ENCODE assay signal across 25 cellular contexts in the genomic region with DNA sequence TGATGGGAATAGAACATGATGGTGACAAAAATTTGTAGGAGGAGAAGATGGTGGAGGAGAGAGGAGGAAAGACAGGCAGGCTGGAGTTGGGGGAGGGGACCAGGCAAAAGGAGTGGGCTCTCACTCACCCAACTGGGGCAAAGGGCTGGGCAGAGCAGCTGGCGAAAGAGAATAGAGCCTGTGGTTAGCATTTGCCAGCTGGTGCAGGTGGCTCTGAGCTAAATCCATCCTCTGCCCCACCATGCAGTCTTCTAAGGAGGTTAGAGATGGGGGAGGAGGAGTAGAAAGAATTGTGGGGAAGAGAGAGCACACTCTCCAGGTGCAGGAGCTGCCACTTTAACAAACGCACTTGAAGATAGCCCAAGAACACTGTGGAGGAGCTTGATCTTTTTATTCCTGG. TPM values are rescaled to one million over a fixed set of nuclear protein-coding genes. Genes with fewer than 3 reads are reported as not detected.
DNase-seq lines count a peak whose midpoint lies in the region; ATAC-seq and TF ChIP-seq lines count a peak whose summit lies in the region.
"Had no signal": no experiment of that assay in that cellular context is flagged by ENCODE, and none has a peak within 500 bp of the region (broad histone marks: within the 10 kb centered on the region; RNA-seq: fewer than 3 reads in every experiment).

No MANE protein-coding gene starts in this region.

- no peak overlapping the region for H3K9ac ChIP-seq in OCI-LY3 (ENCODE audit: low read length)

- no peak overlapping the region for H3K27ac ChIP-seq in OCI-LY3 (ENCODE audit: low read length)
- H3K27ac ChIP-seq: dorsolateral prefrontal cortex, ovary, SJSA1 had no signal

- H3K4me1 Mint-ChIP-seq in naive B cell: peaks cover 13 to 28% (median 20%) of the 10 kb centered on the region in 3 donors

- H3K36me3 Mint-ChIP-seq in naive B cell: peaks cover 11 to 30% of the 10 kb centered on the region in 2 donors

- H3K27me3 Mint-ChIP-seq in naive B cell: no peaks in the 10 kb centered on the region
- H3K27me3 Mint-ChIP-seq: CD4-positive, alpha-beta T cell; natural killer cell treated with Interleukin-12 subunit alpha and Interleukin-12 subunit beta and Interleukin-15 and Interleukin-18, amount 100 ng/mL, for 72 hours had no signal

- H3K4me3 ChIP-seq in GM12865 (ENCODE audit: low read depth, low read length) (peak overlapping the region; percentile 42), OCI-LY3 (ENCODE audit: low read length) (no peak overlapping the region)
- H3K4me3 ChIP-seq: dorsolateral prefrontal cortex, ovary, Peyer's patch, SJSA1 had no signal

- H3K4me1 ChIP-seq in OCI-LY3 (ENCODE audit: low read length): peaks cover 40% of the 10 kb centered on the region
- H3K4me1 ChIP-seq: SJSA1 had no signal

- no peak for TF ChIP-seq CTCF in GM12865 (IDR thresholded peaks at IDR 0.05; ENCODE audit: insufficient read depth, low read depth, low read length, missing control alignments)
- TF ChIP-seq CTCF in OCI-LY3 (IDR thresholded peaks at IDR 0.05; ENCODE audit: low read depth, low read length): no peak

- no peak overlapping the region for H3K27ac Mint-ChIP-seq in naive B cell
- H3K27ac Mint-ChIP-seq: CD4-positive, alpha-beta T cell; natural killer cell treated with Interleukin-12 subunit alpha and Interleukin-12 subunit beta and Interleukin-15 and Interleukin-18, amount 100 ng/mL, for 72 hours had no signal

- H3K4me2 ChIP-seq in OCI-LY3 (ENCODE audit: low read length): peak overlapping the region; percentile 49; the same call in 1 of the 2 replicates

- DNase-seq in GM12865 (ENCODE audit: low read depth) (peak; percentile 66), naive B cell (no peak), activated gamma-delta T cell (lab: John Stamatoyannopoulos, UW) (no peak), NCI-H2227 treated with DMSO at 0.1 percent for 48 hours (lab: John Stamatoyannopoulos, UW) (no peak), islet precursor cell (no peak)
- DNase-seq in stimulated activated CD4-positive, alpha-beta T cell treated with anti-CD3 and anti-CD28 coated beads, Interleukin-12 subunit alpha, Interleukin-12 subunit beta, amount 100 ng/mL, for 4 hours: no peak
- DNase-seq: activated CD4-positive, alpha-beta T cell treated with anti-CD3 and anti-CD28 coated beads, Interleukin-2, amount 50 U/mL, for 1 hour; activated naive CD4-positive, alpha-beta T cell; aorta; caudate nucleus; CD4-positive, alpha-beta T cell; dorsolateral prefrontal cortex; GF-D8; H7; NCI-H1417 treated with DMSO at 0.1 percent for 48 hours; ovary; right cardiac atrium; T-helper 2 cell had no signal

- no peaks in the 10 kb centered on the region for H3K27me3 ChIP-seq in OCI-LY3 (ENCODE audit: low read depth, low read length)
- H3K27me3 ChIP-seq: ovary, Peyer's patch, SJSA1 had no signal

- no peak overlapping the region for H2AFZ ChIP-seq in OCI-LY3 (ENCODE audit: low read depth, low read length)

- H3K79me2 ChIP-seq in OCI-LY3 (ENCODE audit: low read length): no peaks in the 10 kb centered on the region

- ATAC-seq in HG02678 (IDR thresholded peaks at IDR 0.05; ENCODE audit: unreplicated experiment): peak; percentile 51
- ATAC-seq in naive B cell (ENCODE audit: low read depth in 2 of 2): peak; percentile 20 to 31

- H3K4me3 Mint-ChIP-seq in naive B cell: no peak overlapping the region
- H3K4me3 Mint-ChIP-seq: CD4-positive, alpha-beta T cell; natural killer cell treated with Interleukin-12 subunit alpha and Interleukin-12 subunit beta and Interleukin-15 and Interleukin-18, amount 100 ng/mL, for 72 hours had no signal

- H3K9me3 ChIP-seq in OCI-LY3 (ENCODE audit: insufficient read depth, low read length): no peaks in the 10 kb centered on the region
- H3K9me3 ChIP-seq: ovary, Peyer's patch, SJSA1 had no signal

- H3K9me3 Mint-ChIP-seq in naive B cell: peaks cover 0 to 5% (median 0%) of the 10 kb centered on the region in 7 donors
- H3K9me3 Mint-ChIP-seq: CD4-positive, alpha-beta T cell had no signal

- peaks cover 15% of the 10 kb centered on the region for H3K36me3 ChIP-seq in OCI-LY3 (replicated peaks; ENCODE audit: low read depth, low read length)
- H3K36me3 ChIP-seq: ovary, Peyer's patch, SJSA1 had no signal

- no peaks in the 10 kb centered on the region for H4K20me1 ChIP-seq in OCI-LY3 (ENCODE audit: insufficient read depth, low read length)

RNA-seq across cellular contexts. Expression of a gene that starts 27.6 kb away (rescaled TPM):
- 10 to 100 TPM; 18.9 to 36.6 (median 23.0) TPM for polyA plus RNA-seq in naive B cell (ENCODE audit: low read depth in 6 of 6)
- polyA plus RNA-seq: AG04450, aorta, keratinocyte had no signal

RNA-seq across cellular contexts. Expression of a gene that starts 37.2 kb away (rescaled TPM):
- 100 to 1,000 TPM; 129 to 163 (median 153) TPM for polyA plus RNA-seq in naive B cell (ENCODE audit: low read depth in 6 of 6)
- polyA plus RNA-seq: AG04450 had no signal
